ENCODE assay signal across 9 cellular contexts in the genomic region with DNA sequence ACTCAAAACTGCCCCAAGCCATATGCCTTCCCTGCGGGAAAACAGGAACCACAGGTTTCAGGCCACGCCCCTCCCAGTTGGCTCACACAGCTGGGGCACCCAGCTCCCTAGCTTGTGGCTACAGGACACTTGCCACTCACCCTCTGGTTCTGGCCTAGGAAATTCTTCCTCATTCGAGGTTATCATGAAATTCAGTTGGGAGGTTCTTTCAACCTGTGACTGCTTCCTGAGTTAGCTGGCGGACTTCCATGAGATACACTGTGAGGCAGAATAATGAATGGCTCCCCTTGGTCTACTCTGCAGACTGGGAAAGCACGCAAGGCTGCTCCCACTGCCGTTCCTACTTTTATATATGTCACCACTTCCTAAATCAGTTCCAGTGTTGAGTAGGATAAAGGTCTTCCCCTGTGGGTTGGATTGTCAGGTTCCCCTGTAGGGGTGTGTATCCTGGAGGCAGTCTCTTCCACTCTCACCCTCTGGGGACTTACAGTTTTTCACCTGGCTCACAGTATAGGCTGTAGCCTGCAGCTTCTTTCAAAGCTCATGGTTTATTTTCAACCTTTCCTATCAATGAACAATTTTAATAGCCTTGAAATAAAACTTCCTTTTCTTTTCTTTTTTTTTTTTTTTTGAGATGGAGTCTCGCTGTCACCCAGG.
A peak's percentile ranks its signal among the peaks of the same experiment; 100 is the strongest.
DNase-seq lines count a peak whose midpoint lies in the region; ATAC-seq lines count a peak whose summit lies in the region.
"Had no signal": no experiment of that assay in that cellular context is flagged by ENCODE, and none has a peak within 500 bp of the region (broad histone marks: within the 10 kb centered on the region; RNA-seq: fewer than 3 reads in every experiment).

No MANE protein-coding gene starts in this region.

- in situ Hi-C loops in KBM-7 (cut with MboI; ENCODE audit: low pct_unique_long_range_greater_than_20kb, low sequenced_read_pairs): no loop called here

- no peak for ATAC-seq in HG03039 (IDR thresholded peaks at IDR 0.05; ENCODE audit: unreplicated experiment)
- no peak for ATAC-seq in HG02610 (IDR thresholded peaks at IDR 0.05; ENCODE audit: unreplicated experiment)
- ATAC-seq in GM19452 (IDR thresholded peaks at IDR 0.05; ENCODE audit: unreplicated experiment): no peak

- peak; percentile 6 for DNase-seq in AG08396 (ENCODE audit: low spot score)
- DNase-seq in KBM-7: peak; percentile 75
- DNase-seq in SKM-1 (lab: John Stamatoyannopoulos, UW; ENCODE audit: unreplicated experiment): peak; percentile 7
- DNase-seq in iPS-NIHi11 (ENCODE audit: low spot score): peak; percentile 58
- DNase-seq in DMS79 treated with DMSO at 0.1 percent for 48 hours (lab: John Stamatoyannopoulos, UW): no peak
- DNase-seq: stimulated activated CD4-positive, alpha-beta T cell treated with anti-CD3 and anti-CD28 coated beads, Interleukin-12 subunit alpha, Interleukin-12 subunit beta, amount 100 ng/mL, for 4 hours had no signal
